In the genomic region with DNA sequence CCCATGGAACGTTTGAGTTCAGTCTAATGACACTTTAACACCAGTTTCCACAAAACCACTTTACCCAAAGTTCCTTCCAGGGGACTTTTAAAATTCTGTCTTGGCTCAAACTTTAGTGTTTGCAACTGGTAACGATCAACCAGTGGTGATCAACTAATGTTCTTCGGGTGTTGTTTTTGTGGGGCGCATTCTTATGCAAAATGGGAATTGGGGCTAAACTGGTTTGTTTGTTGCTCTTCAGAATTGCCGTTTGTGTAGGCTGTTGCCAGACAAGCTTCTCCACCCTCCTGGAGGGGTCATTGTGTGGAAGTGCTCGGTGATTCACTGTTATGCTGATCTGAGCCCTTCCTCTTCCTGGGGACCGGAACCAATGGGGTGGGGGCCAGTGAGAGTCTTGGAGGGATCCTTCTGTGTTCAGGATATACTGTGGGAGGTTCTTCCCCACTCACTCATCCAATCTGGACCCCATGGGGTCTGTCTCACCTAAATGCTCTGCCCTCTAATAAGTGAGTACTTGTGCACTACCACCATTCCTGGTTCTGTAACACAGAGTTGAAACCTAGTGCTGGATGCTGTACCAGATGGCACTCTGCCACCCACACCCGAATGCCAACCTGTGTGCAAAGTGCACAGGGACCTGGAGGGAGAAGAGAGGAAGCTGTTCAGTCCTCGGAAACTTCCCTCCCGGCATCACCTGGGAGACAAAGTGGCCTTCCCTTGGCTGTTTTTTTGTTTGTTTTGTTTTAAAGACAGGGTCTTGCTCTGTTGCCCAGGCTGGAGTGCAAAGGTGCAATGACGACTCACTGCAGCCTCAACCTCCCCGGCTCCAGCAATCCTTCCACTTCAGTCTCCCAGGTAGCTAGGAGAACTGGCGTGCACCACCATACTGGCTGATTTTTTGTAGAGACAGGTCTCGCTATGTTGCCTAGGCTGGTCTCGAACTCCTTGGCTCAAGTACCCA, we compare ENCODE assay signal across 8 cellular contexts. TPM values are rescaled to one million over a fixed set of nuclear protein-coding genes. Genes with fewer than 3 reads are reported as not detected.
DNase-seq lines count a peak whose midpoint lies in the region; TF ChIP-seq lines count a peak whose summit lies in the region.

No MANE protein-coding gene starts in this region.

- H3K9me3 ChIP-seq in HUES64 (ENCODE audit: insufficient read depth, low read depth, low read length): no peaks in the 10 kb centered on the region

- H3K4me1 Mint-ChIP-seq in CD14-positive monocyte: peaks cover 50% of the 10 kb centered on the region

- peaks cover 12 to 22% (median 20%) of the 10 kb centered on the region in 3 donors for H3K27me3 Mint-ChIP-seq in CD14-positive monocyte (ENCODE audit: low read depth in 3 of 3)

- H3K27ac ChIP-seq in HUES64 (ENCODE audit: low read depth, low read length): peak overlapping the region; percentile 95

- WGBS in HUES64: 48% methylated on average over 15 of the region's 15 CpGs

- H3K27ac Mint-ChIP-seq in CD14-positive monocyte: peak overlapping the region; percentile 8 to 87 (median 74)

- intact Hi-C loops in CD14-positive monocyte (cut with micrococcal nuclease): loop anchor here (2.0 to 5.0 kb wide), 3 partner anchors 45 to 52 kb away; no protein-coding TSS in a partner anchor

- H3K27me3 ChIP-seq in HUES64 (ENCODE audit: insufficient read depth, low read length): peaks cover 13% of the 10 kb centered on the region; the same call in 1 of the 2 replicates

- H3K9me3 Mint-ChIP-seq in CD14-positive monocyte: peaks cover 0 to 5% (median 0%) of the 10 kb centered on the region in 7 donors

- TF ChIP-seq CTCF in CD14-positive monocyte (IDR thresholded peaks at IDR 0.05): no peak

- peaks cover 4 to 8% of the 10 kb centered on the region in 2 donors for H3K36me3 Mint-ChIP-seq in CD14-positive monocyte

- H3K4me3 Mint-ChIP-seq in CD14-positive monocyte: peak overlapping the region; percentile 88 to 93

- peaks cover 58% of the 10 kb centered on the region for H3K4me1 ChIP-seq in HUES64 (ENCODE audit: insufficient read depth, low read length)

- H3K9ac ChIP-seq in HUES64 (ENCODE audit: low read depth, low read length): peak overlapping the region; percentile 85

- H3K4me3 ChIP-seq in HUES64 (ENCODE audit: low read length): peak overlapping the region; percentile 82

- DNase-seq in CD14-positive monocyte (ENCODE audit: low spot score) (peak; percentile 76), kidney tubule cell (ENCODE audit: low spot score) (peak; percentile 83), medulla oblongata (ENCODE audit: extremely low spot score) (no peak), GDM1 (lab: John Stamatoyannopoulos, UW) (no peak), Ammon's horn (ENCODE audit: low spot score) (no peak), midbrain (lab: John Stamatoyannopoulos, UW) (no peak)
- DNase-seq in activated T-helper 9 cell treated with anti-CD3 and anti-CD28 coated beads, Interleukin-2, amount 50 U/mL, for 16 hours (ENCODE audit: low read depth): peak; percentile 17

- H3K36me3 ChIP-seq in HUES64 (ENCODE audit: insufficient read depth, low read length): no peaks in the 10 kb centered on the region

RNA-seq across cellular contexts. Expression of a gene that starts 2.1 kb away (rescaled TPM):
- 10 to 100 TPM; 10.6 to 17.2 TPM for polyA plus RNA-seq in CD14-positive monocyte
- polyA plus RNA-seq in HUES64 (2013, experiment 1 of 2): 59.2 TPM
- 66.1 TPM for polyA plus RNA-seq in HUES64 (2013, experiment 2 of 2)

RNA-seq across cellular contexts. Expression of a gene that starts 46.4 kb away (rescaled TPM):
- 100 to 1,000 TPM; 269 to 391 TPM for polyA plus RNA-seq in CD14-positive monocyte
- 947 TPM for polyA plus RNA-seq in HUES64 (2013, experiment 1 of 2)
- 1,093 TPM for polyA plus RNA-seq in HUES64 (2013, experiment 2 of 2)

RNA-seq across cellular contexts. Expression of a gene that starts 47.4 kb away (rescaled TPM):
- polyA plus RNA-seq in CD14-positive monocyte: 10 to 100 TPM; 63.7 to 78.1 TPM
- 231 TPM for polyA plus RNA-seq in HUES64 (2013, experiment 1 of 2)
- polyA plus RNA-seq in HUES64 (2013, experiment 2 of 2): 241 TPM

Comparison
In these comparisons a context has a peak if more than half of its experiments do, and no peak if none do; other contexts are left out.
1. DNase-seq: peak in CD14-positive monocyte (single experiment), activated T-helper 9 cell treated with anti-CD3 and anti-CD28 coated beads, Interleukin-2, amount 50 U/mL, for 16 hours (single experiment) and kidney tubule cell (single experiment); none in medulla oblongata (single experiment), GDM1 (single experiment), Ammon's horn (single experiment) and midbrain (single experiment).